19 cellular contexts compared by ENCODE assay signal in genomic region chr5:115594343-115595047, GRCh38.
"Had no signal": no experiment of that assay in that cellular context is flagged by ENCODE, and none has a peak within 500 bp of the region (broad histone marks: within the 10 kb centered on the region; RNA-seq: fewer than 3 reads in every experiment).

No MANE protein-coding gene starts in this region.

- ATAC-seq: foreskin keratinocyte; stimulated activated naive CD8-positive, alpha-beta T cell treated with anti-CD3 and anti-CD28 coated beads, Interleukin-15, Interleukin-2, amounts not matched to agents 100 U/mL and 50 U/mL, for 24 hours had no signal

- H3K27me3 Mint-ChIP-seq: activated CD4-positive, alpha-beta memory T cell treated with anti-CD3 and anti-CD28 coated beads, Interleukin-2, amount 10 ng/mL, durations not matched to agents 7 days and 5 days had no signal

- H3K27me3 ChIP-seq: cardiac muscle cell, foreskin keratinocyte, sigmoid colon, upper lobe of left lung had no signal

- H3K4me3 Mint-ChIP-seq: activated CD4-positive, alpha-beta memory T cell treated with anti-CD3 and anti-CD28 coated beads, Interleukin-2, amount 10 ng/mL, durations not matched to agents 7 days and 5 days; activated naive CD8-positive, alpha-beta T cell treated with anti-CD3 and anti-CD28 coated beads, Interleukin-2, amount 10 ng/mL, durations not matched to agents 7 days and 5 days; nephron; T-helper 2 cell treated with Interferon-gamma antibody and Interleukin-4, amounts not matched to agents 5 μg/mL and 100 μg/mL, for 36 hours had no signal

- H3K27ac ChIP-seq: cardiac muscle cell, coronary artery, foreskin keratinocyte, sigmoid colon, upper lobe of left lung had no signal

- H3K36me3 ChIP-seq: cardiac muscle cell, sigmoid colon, upper lobe of left lung had no signal

- H3K9me3 Mint-ChIP-seq: activated CD4-positive, alpha-beta memory T cell treated with anti-CD3 and anti-CD28 coated beads, Interleukin-2, amount 10 ng/mL, durations not matched to agents 7 days and 5 days; activated naive CD8-positive, alpha-beta T cell treated with anti-CD3 and anti-CD28 coated beads, Interleukin-2, amount 10 ng/mL, durations not matched to agents 7 days and 5 days; nephron; T-helper 2 cell treated with Interferon-gamma antibody and Interleukin-4, amounts not matched to agents 5 μg/mL and 100 μg/mL, for 36 hours had no signal

- H3K9me3 ChIP-seq: sigmoid colon, upper lobe of left lung had no signal

- DNase-seq: activated CD4-positive, alpha-beta memory T cell treated with anti-CD3 and anti-CD28 coated beads, Interleukin-2, amount 10 ng/mL, durations not matched to agents 7 days and 5 days; activated CD4-positive, CD25-positive, alpha-beta regulatory T cell treated with anti-CD3 and anti-CD28 coated beads, Interleukin-2, amount 50 U/mL, for 72 hours; activated gamma-delta T cell; activated naive CD8-positive, alpha-beta T cell treated with anti-CD3 and anti-CD28 coated beads, Interleukin-2, amount 10 ng/mL, durations not matched to agents 7 days and 5 days; activated T-cell treated with anti-CD3 and anti-CD28 coated beads, Interleukin-2, amount 50 U/mL, for 48 hours; aorta; effector CD8-positive, alpha-beta T cell; erythroblast; foreskin keratinocyte; head of caudate nucleus; sigmoid colon; stimulated activated CD4-positive, alpha-beta T cell treated with anti-CD3 and anti-CD28 coated beads, Interleukin-2, amount 100 ng/mL, for 48 hours; stimulated activated naive CD8-positive, alpha-beta T cell treated with anti-CD3 and anti-CD28 coated beads, Interleukin-15, Interleukin-2, amounts not matched to agents 100 U/mL and 50 U/mL, for 24 hours; SW 1271; upper lobe of left lung had no signal

- H3K4me1 ChIP-seq: foreskin keratinocyte had no signal

- H3K4me3 ChIP-seq: cardiac muscle cell, coronary artery, sigmoid colon, upper lobe of left lung had no signal

- H3K27ac Mint-ChIP-seq: activated CD4-positive, alpha-beta memory T cell treated with anti-CD3 and anti-CD28 coated beads, Interleukin-2, amount 10 ng/mL, durations not matched to agents 7 days and 5 days; activated naive CD8-positive, alpha-beta T cell treated with anti-CD3 and anti-CD28 coated beads, Interleukin-2, amount 10 ng/mL, durations not matched to agents 7 days and 5 days; nephron; T-helper 2 cell treated with Interferon-gamma antibody and Interleukin-4, amounts not matched to agents 5 μg/mL and 100 μg/mL, for 36 hours had no signal
